Comparison of ENCODE assay signal across 11 cellular contexts in the genomic region with DNA sequence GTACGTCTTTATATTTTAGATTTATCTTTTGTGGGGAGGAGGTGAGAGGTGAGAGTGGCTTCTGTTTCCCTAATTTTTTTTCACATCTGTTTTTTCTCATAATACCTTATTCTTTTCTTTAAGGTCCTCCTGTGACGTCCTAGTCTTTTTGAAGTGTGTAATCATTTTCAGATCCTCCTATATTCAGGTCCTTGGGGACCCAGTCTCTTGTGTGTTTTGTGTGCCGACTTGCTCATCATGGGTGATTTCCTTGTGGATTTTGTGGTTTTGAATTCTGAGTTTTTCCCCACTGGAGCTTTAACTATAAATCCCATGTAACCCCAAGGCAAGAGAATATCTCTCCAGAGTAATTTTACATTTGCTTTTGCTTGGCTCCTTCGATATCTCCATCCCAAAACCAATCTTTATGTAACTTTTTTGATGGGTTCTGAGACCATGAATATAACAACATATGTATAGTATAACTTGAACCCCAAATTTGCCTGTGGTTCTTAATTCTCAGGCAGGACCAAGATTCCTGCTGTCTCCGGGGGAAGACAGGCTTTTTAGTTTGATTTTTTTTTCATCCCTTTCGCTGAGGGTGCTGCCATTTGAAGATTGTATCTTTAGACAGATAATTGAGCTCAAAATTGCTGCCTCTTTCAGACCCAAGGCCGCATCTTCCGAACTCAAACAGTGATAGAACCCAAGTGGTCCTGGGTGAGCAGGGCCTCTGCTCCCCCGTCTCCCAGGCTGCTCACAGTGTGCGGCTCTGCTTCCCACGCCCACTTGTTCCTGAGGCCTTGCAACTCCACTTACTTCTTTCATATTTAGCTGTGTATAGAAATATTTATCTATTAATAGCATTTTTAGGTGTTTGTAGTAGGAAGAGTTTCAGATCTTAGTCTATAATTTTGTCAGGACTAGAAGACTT. TPM values are rescaled to one million over a fixed set of nuclear protein-coding genes. Genes with fewer than 3 reads are reported as not detected.
A peak's percentile ranks its signal among the peaks of the same experiment; 100 is the strongest.
DNase-seq lines count a peak whose midpoint lies in the region; ATAC-seq and TF ChIP-seq lines count a peak whose summit lies in the region.
"Had no signal": no experiment of that assay in that cellular context is flagged by ENCODE, and none has a peak within 500 bp of the region (broad histone marks: within the 10 kb centered on the region; RNA-seq: fewer than 3 reads in every experiment).

No MANE protein-coding gene starts in this region.

- no peak for TF ChIP-seq POLR2A in spleen (IDR thresholded peaks at IDR 0.05)

- H3K4me3 ChIP-seq in spleen, result no peak overlapping the region
- H3K4me3 ChIP-seq: mucosa of descending colon, sigmoid colon had no signal

- intact Hi-C loops in spleen (cut with DNase I; ENCODE audit: low total_unique reads), result no loop called here

- peak; percentile 36 for ATAC-seq in GM21825 (IDR thresholded peaks at IDR 0.05; ENCODE audit: unreplicated experiment)
- ATAC-seq in T-helper 17 cell, result no peak
- ATAC-seq in HG03159 (IDR thresholded peaks at IDR 0.05; ENCODE audit: unreplicated experiment), result no peak

- H3K9me3 ChIP-seq in T-helper 17 cell (ENCODE audit: control insufficient read depth, low read length, poor library complexity, severe bottlenecking) (no peaks in the 10 kb centered on the region), spleen (no peaks in the 10 kb centered on the region)
- H3K9me3 ChIP-seq: mucosa of descending colon, sigmoid colon had no signal

- peak overlapping the region; percentile 68 for H3K4me3 Mint-ChIP-seq in T-helper 17 cell

- H3K27me3 ChIP-seq in spleen (replicated peaks in 1 of 7), result no peaks in the 10 kb centered on the region
- H3K27me3 ChIP-seq: sigmoid colon had no signal

- no peaks in the 10 kb centered on the region for H3K27me3 Mint-ChIP-seq in T-helper 17 cell

- H3K4me1 ChIP-seq in spleen, result peaks cover 18 to 94% (median 57%) of the 10 kb centered on the region in 6 donors

- H3K27ac Mint-ChIP-seq in T-helper 17 cell, result peak overlapping the region; percentile 100

- no peak for TF ChIP-seq CTCF in spleen (IDR thresholded peaks at IDR 0.05 in 8 of 11, conservative IDR thresholded peaks at IDR 0.05 in 3 of 11)

- peaks cover 15% of the 10 kb centered on the region for H3K36me3 Mint-ChIP-seq in T-helper 17 cell (ENCODE audit: low read depth)

- peaks cover 0 to 38% (median 9%) of the 10 kb centered on the region in 6 donors for H3K36me3 ChIP-seq in spleen

- DNase-seq in activated CD8-positive, alpha-beta memory T cell treated with anti-CD3 and anti-CD28 coated beads for 24 hours, result peak; percentile 58
- no peak for DNase-seq in activated CD8-positive, alpha-beta memory T cell treated with anti-CD3 and anti-CD28 coated beads, Interleukin-2, amount 50 U/mL, for 4 hours
- no peak for DNase-seq in T-helper 17 cell
- no peak for DNase-seq in spleen
- no peak for DNase-seq in NCI-H1694 treated with DMSO at 0.1 percent for 48 hours (lab: John Stamatoyannopoulos, UW)
- DNase-seq in NAMALWA (ENCODE audit: low spot score), result no peak
- DNase-seq: mucosa of descending colon, sigmoid colon had no signal

- H3K4me1 Mint-ChIP-seq in T-helper 17 cell, result peaks cover 64% of the 10 kb centered on the region

- H3K27ac ChIP-seq in spleen, result peak overlapping the region; percentile 14 to 66 (median 54)

- WGBS in spleen, 5 donors, result 64 to 86% (median 79%) methylated on average over 11 of the region's 11 CpGs

RNA-seq across cellular contexts. Expression of gene GPR183, which starts 59.1 kb away (rescaled TPM):
- total RNA-seq in T-helper 17 cell (100 to 1,000 TPM; 249 to 322 TPM), spleen (10 to 100 TPM; 29.1 to 83.6 (median 53.4) TPM)
- polyA plus RNA-seq in spleen, result 10 to 100 TPM; 56.0 to 68.0 (median 60.6) TPM
- total RNA-seq: A673 had no signal
